Comparison of ENCODE assay signal across 28 cellular contexts in the genomic region with DNA sequence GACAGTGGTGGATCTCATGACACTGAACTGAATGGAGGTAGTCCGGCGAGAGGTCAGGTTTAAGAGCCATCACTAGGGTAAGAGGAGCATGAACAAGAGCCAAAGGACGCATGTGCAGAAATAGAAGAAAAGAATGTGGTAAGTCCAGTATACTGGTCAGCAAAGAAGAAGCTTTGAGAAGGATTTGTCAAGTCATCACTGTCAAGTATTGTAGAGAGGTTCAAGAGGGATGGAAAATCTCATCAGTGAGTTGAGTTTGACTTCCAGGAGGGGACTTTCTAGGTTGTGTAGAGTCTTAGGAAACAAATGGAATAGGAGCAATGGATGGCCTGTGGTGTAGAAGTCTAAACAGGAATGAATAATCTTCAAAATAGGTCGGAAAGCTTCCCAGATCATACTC.
"Had no signal": no experiment of that assay in that cellular context is flagged by ENCODE, and none has a peak within 500 bp of the region (broad histone marks: within the 10 kb centered on the region; RNA-seq: fewer than 3 reads in every experiment).

No MANE protein-coding gene starts in this region.

- H3K36me3 Mint-ChIP-seq: stimulated activated effector memory CD8-positive, alpha-beta T cell treated with anti-CD3 and anti-CD28 coated beads, Interleukin-12 subunit alpha, Interleukin-12 subunit beta, amount 100 ng/mL, for 72 hours; stimulated activated memory B cell treated with anti-CD40 and anti-IgM and Interleukin-4, amounts not matched to agents 10 μg/mL and 1 μg/mL and 100 μg/mL, for 72 hours; stimulated activated naive B cell treated with anti-CD40 and anti-IgM and Interleukin-4, amounts not matched to agents 10 μg/mL and 1 μg/mL and 100 μg/mL, for 72 hours; type B pancreatic cell had no signal

- H3K4me1 ChIP-seq: stomach, suprapubic skin, testis, thyroid gland, tibial artery, tibial nerve, upper lobe of left lung, upper lobe of right lung, uterus, vagina had no signal

- H3K9me3 ChIP-seq: stomach, suprapubic skin, testis, thoracic aorta, thyroid gland, tibial artery, tibial nerve, transverse colon, upper lobe of left lung, upper lobe of right lung, uterus, vagina had no signal

- H3K36me3 ChIP-seq: stomach, suprapubic skin, thoracic aorta, thyroid gland, tibial artery, tibial nerve, transverse colon, upper lobe of left lung, upper lobe of right lung, uterus, vagina had no signal

- H3K9me3 Mint-ChIP-seq: type B pancreatic cell had no signal

- FAIRE-seq: urothelium cell line had no signal

- H3K4me3 Mint-ChIP-seq: stimulated activated effector memory CD8-positive, alpha-beta T cell treated with anti-CD3 and anti-CD28 coated beads, Interleukin-12 subunit alpha, Interleukin-12 subunit beta, amount 100 ng/mL, for 72 hours; stimulated activated memory B cell treated with anti-CD40 and anti-IgM and Interleukin-4, amounts not matched to agents 10 μg/mL and 1 μg/mL and 100 μg/mL, for 72 hours; stimulated activated naive B cell treated with anti-CD40 and anti-IgM and Interleukin-4, amounts not matched to agents 10 μg/mL and 1 μg/mL and 100 μg/mL, for 72 hours; stimulated activated naive CD8-positive, alpha-beta T cell treated with anti-CD3 and anti-CD28 coated beads, Interleukin-15, amount 100 ng/mL, for 72 hours; stimulated activated naive CD8-positive, alpha-beta T cell treated with anti-CD3 and anti-CD28 coated beads, Interleukin-15, Interleukin-2, amounts not matched to agents 100 ng/mL and 50 ng/mL, for 24 hours; type B pancreatic cell had no signal

- H3K4me3 ChIP-seq: stomach, suprapubic skin, testis, thoracic aorta, thyroid gland, tibial artery, tibial nerve, transverse colon, upper lobe of left lung, upper lobe of right lung, uterus, vagina had no signal

- H3K27me3 ChIP-seq: stomach, suprapubic skin, testis, thyroid gland, tibial artery, tibial nerve, transverse colon, upper lobe of left lung, upper lobe of right lung, uterus, vagina had no signal

- H3K27me3 Mint-ChIP-seq: stimulated activated memory B cell treated with anti-CD40 and anti-IgM and Interleukin-4, amounts not matched to agents 10 μg/mL and 1 μg/mL and 100 μg/mL, for 72 hours; stimulated activated naive B cell treated with anti-CD40 and anti-IgM and Interleukin-4, amounts not matched to agents 10 μg/mL and 1 μg/mL and 100 μg/mL, for 72 hours; stimulated activated naive CD8-positive, alpha-beta T cell treated with anti-CD3 and anti-CD28 coated beads, Interleukin-15, amount 100 ng/mL, for 72 hours; stimulated activated naive CD8-positive, alpha-beta T cell treated with anti-CD3 and anti-CD28 coated beads, Interleukin-15, Interleukin-2, amounts not matched to agents 100 ng/mL and 50 ng/mL, for 24 hours had no signal

- H3K4me1 Mint-ChIP-seq: stimulated activated effector memory CD8-positive, alpha-beta T cell treated with anti-CD3 and anti-CD28 coated beads, Interleukin-12 subunit alpha, Interleukin-12 subunit beta, amount 100 ng/mL, for 72 hours; stimulated activated memory B cell treated with anti-CD40 and anti-IgM and Interleukin-4, amounts not matched to agents 10 μg/mL and 1 μg/mL and 100 μg/mL, for 72 hours; stimulated activated naive CD8-positive, alpha-beta T cell treated with anti-CD3 and anti-CD28 coated beads, Interleukin-15, amount 100 ng/mL, for 72 hours had no signal

- H3K27ac ChIP-seq: suprapubic skin, testis, thoracic aorta, thyroid gland, tibial artery, tibial nerve, transverse colon, upper lobe of left lung, upper lobe of right lung, uterus, vagina had no signal

- H3K27ac Mint-ChIP-seq: stimulated activated effector memory CD8-positive, alpha-beta T cell treated with anti-CD3 and anti-CD28 coated beads, Interleukin-12 subunit alpha, Interleukin-12 subunit beta, amount 100 ng/mL, for 72 hours; stimulated activated memory B cell treated with anti-CD40 and anti-IgM and Interleukin-4, amounts not matched to agents 10 μg/mL and 1 μg/mL and 100 μg/mL, for 72 hours; stimulated activated naive B cell treated with anti-CD40 and anti-IgM and Interleukin-4, amounts not matched to agents 10 μg/mL and 1 μg/mL and 100 μg/mL, for 72 hours; stimulated activated naive CD8-positive, alpha-beta T cell treated with anti-CD3 and anti-CD28 coated beads, Interleukin-15, amount 100 ng/mL, for 72 hours; stimulated activated naive CD8-positive, alpha-beta T cell treated with anti-CD3 and anti-CD28 coated beads, Interleukin-15, Interleukin-2, amounts not matched to agents 100 ng/mL and 50 ng/mL, for 24 hours; type B pancreatic cell had no signal

- ATAC-seq: stimulated activated effector memory CD8-positive, alpha-beta T cell treated with anti-CD3 and anti-CD28 coated beads, Interleukin-12 subunit alpha, Interleukin-12 subunit beta, amount 100 ng/mL, for 72 hours; stimulated activated memory B cell treated with anti-CD40 and anti-IgM and Interleukin-4, amounts not matched to agents 10 μg/mL and 1 μg/mL and 100 μg/mL, for 72 hours; stimulated activated naive B cell treated with anti-CD40 and anti-IgM and Interleukin-4, amounts not matched to agents 10 μg/mL and 1 μg/mL and 100 μg/mL, for 72 hours; stimulated activated naive CD8-positive, alpha-beta T cell treated with anti-CD3 and anti-CD28 coated beads, Interleukin-15, amount 100 ng/mL, for 72 hours; stimulated activated naive CD8-positive, alpha-beta T cell treated with anti-CD3 and anti-CD28 coated beads, Interleukin-15, Interleukin-2, amounts not matched to agents 100 U/mL and 50 U/mL, for 24 hours; upper lobe of right lung had no signal

- DNase-seq: stimulated activated CD4-positive, alpha-beta T cell treated with anti-CD3 and anti-CD28 coated beads, Interleukin-2, amount 100 ng/mL, for 48 hours; stimulated activated CD4-positive, alpha-beta T cell treated with anti-CD3 and anti-CD28 coated beads, Interleukin-4, amount 100 ng/mL, for 1 hour; stimulated activated CD4-positive, alpha-beta T cell treated with anti-CD3 and anti-CD28 coated beads, Interleukin-4, amount 100 ng/mL, for 24 hours; stimulated activated CD4-positive, alpha-beta T cell treated with anti-CD3 and anti-CD28 coated beads, Interleukin-4, amount 100 ng/mL, for 4 hours; stimulated activated CD8-positive, alpha-beta memory T cell treated with anti-CD3 and anti-CD28 coated beads, Interleukin-4, amount 100 ng/mL, for 48 hours; stimulated activated naive B cell treated with anti-CD40 and anti-IgM and Interleukin-4, amounts not matched to agents 10 μg/mL and 1 μg/mL and 100 μg/mL, for 72 hours; stimulated activated naive CD4-positive, alpha-beta T cell; stimulated activated naive CD4-positive, alpha-beta T cell treated with Interleukin-2 at 50 U/mL for 16 hours; stimulated activated naive CD8-positive, alpha-beta T cell treated with anti-CD3 and anti-CD28 coated beads, Interleukin-15, amount 100 ng/mL, for 72 hours; stimulated activated naive CD8-positive, alpha-beta T cell treated with anti-CD3 and anti-CD28 coated beads, Interleukin-15, Interleukin-2, amounts not matched to agents 100 U/mL and 50 U/mL, for 24 hours; stomach; substantia nigra; testis; thyroid gland; tibial artery; transverse colon; upper lobe of left lung; upper lobe of right lung; uterus had no signal
